8 cellular contexts compared by ENCODE assay signal in genomic region chr9:122912671-122912963, GRCh38. TPM values are rescaled to one million over a fixed set of nuclear protein-coding genes. Genes with fewer than 3 reads are reported as not detected.
DNase-seq lines count a peak whose midpoint lies in the region; ATAC-seq and TF ChIP-seq lines count a peak whose summit lies in the region.

No MANE protein-coding gene starts in this region.

- in situ Hi-C loops in mammary epithelial cell (cut with MboI; ENCODE audit: low sequenced_read_pairs in 2 of 2), result no loop called here

- peaks cover 46% of the 10 kb centered on the region for H3K36me3 Mint-ChIP-seq in stimulated activated naive CD8-positive, alpha-beta T cell treated with anti-CD3 and anti-CD28 coated beads, Interleukin-15, Interleukin-2, amounts not matched to agents 100 ng/mL and 50 ng/mL, for 24 hours (ENCODE audit: low read depth)

- peaks cover 56% of the 10 kb centered on the region for H3K79me2 ChIP-seq in mammary epithelial cell (ENCODE audit: insufficient read depth, low read length)

- H3K4me1 ChIP-seq in mammary epithelial cell (ENCODE audit: insufficient read depth, low read length) (peaks cover 9% of the 10 kb centered on the region), mononuclear cell (ENCODE audit: insufficient read depth, low read length) (peaks cover 17% of the 10 kb centered on the region)

- peak overlapping the region; percentile 85 for H3K9ac ChIP-seq in mammary epithelial cell (ENCODE audit: insufficient read depth, low read length)

- peak overlapping the region; percentile 89 for H3K4me2 ChIP-seq in mammary epithelial cell (ENCODE audit: insufficient read depth, low read depth, low read length)

- H3K27ac Mint-ChIP-seq in stimulated activated naive CD8-positive, alpha-beta T cell treated with anti-CD3 and anti-CD28 coated beads, Interleukin-15, Interleukin-2, amounts not matched to agents 100 ng/mL and 50 ng/mL, for 24 hours, result peak overlapping the region; percentile 97

- H3K27ac ChIP-seq in mammary epithelial cell (ENCODE audit: insufficient read depth, low read depth, low read length), result peak overlapping the region; percentile 76

- no peak for ATAC-seq in stimulated activated naive CD8-positive, alpha-beta T cell treated with anti-CD3 and anti-CD28 coated beads, Interleukin-15, Interleukin-2, amounts not matched to agents 100 U/mL and 50 U/mL, for 24 hours
- ATAC-seq in HG03521 (IDR thresholded peaks at IDR 0.05; ENCODE audit: unreplicated experiment) (no peak), GM19463 (IDR thresholded peaks at IDR 0.05; ENCODE audit: unreplicated experiment) (no peak), GM21526 (IDR thresholded peaks at IDR 0.05; ENCODE audit: low FRiP score, unreplicated experiment) (no peak)

- peak overlapping the region; percentile 88 for H2AFZ ChIP-seq in mammary epithelial cell (ENCODE audit: low read depth, low read length)

- DNase-seq in stimulated activated naive CD8-positive, alpha-beta T cell treated with anti-CD3 and anti-CD28 coated beads, Interleukin-15, Interleukin-2, amounts not matched to agents 100 U/mL and 50 U/mL, for 24 hours, result no peak
- no peak for DNase-seq in mammary epithelial cell
- DNase-seq in GM10248 (ENCODE audit: extremely low spot score), result no peak

- H3K27me3 ChIP-seq in mammary epithelial cell (ENCODE audit: insufficient read depth, low read length) (no peaks in the 10 kb centered on the region), mononuclear cell (ENCODE audit: insufficient read depth, low read length) (no peaks in the 10 kb centered on the region)

- intact Hi-C loops in mammary epithelial cell (cut with micrococcal nuclease), result loop anchor here (2.0 kb wide), 1 partner anchor 28 kb away; the partner anchor contains the start of gene RABGAP1

- POLR2A ChIA-PET in GM10248 (lab: Yijun Ruan, JAX), result interaction anchor here (0.8 to 1.0 kb wide), 6 partner anchors 8 to 32 kb away, joined by 3 to 6 read pairs (median 4); partner anchors contain the start of genes RABGAP1 and ZBTB26

- CTCF ChIA-PET in mammary epithelial cell (lab: Charles Lee; ENCODE audit: low non-redundant PET) (no interaction called here), GM10248 (lab: Yijun Ruan, JAX) (interaction anchor here (0.9 to 2.3 kb wide), 6 partner anchors 9 to 437 kb away, joined by 3 to 11 read pairs (median 4); no protein-coding TSS in a partner anchor)

- no peaks in the 10 kb centered on the region for H3K27me3 Mint-ChIP-seq in stimulated activated naive CD8-positive, alpha-beta T cell treated with anti-CD3 and anti-CD28 coated beads, Interleukin-15, Interleukin-2, amounts not matched to agents 100 ng/mL and 50 ng/mL, for 24 hours

- H3K9me3 ChIP-seq in mammary epithelial cell (replicated peaks; ENCODE audit: insufficient read depth, low read length), result no peaks in the 10 kb centered on the region
- H3K9me3 ChIP-seq in mononuclear cell (ENCODE audit: low read depth, low read length), result no peaks in the 10 kb centered on the region

- H3K4me3 ChIP-seq in mammary epithelial cell (replicated peaks in 1 of 3; ENCODE audit: insufficient read depth in 1 of 3, low read depth in 2 of 3, low read length in 3 of 3) (peak overlapping the region; percentile 67 to 84 (median 81)), mononuclear cell (ENCODE audit: low read length) (peak overlapping the region; percentile 61)

- dilution Hi-C loops in mammary epithelial cell (cut with HindIII; ENCODE audit: low sequenced_read_pairs), result no loop called here

- H3K4me1 Mint-ChIP-seq in stimulated activated naive CD8-positive, alpha-beta T cell treated with anti-CD3 and anti-CD28 coated beads, Interleukin-15, Interleukin-2, amounts not matched to agents 100 ng/mL and 50 ng/mL, for 24 hours (ENCODE audit: low read depth), result peaks cover 39% of the 10 kb centered on the region

- H3K9me3 Mint-ChIP-seq in stimulated activated naive CD8-positive, alpha-beta T cell treated with anti-CD3 and anti-CD28 coated beads, Interleukin-15, Interleukin-2, amounts not matched to agents 100 ng/mL and 50 ng/mL, for 24 hours, result no peaks in the 10 kb centered on the region

- TF ChIP-seq CTCF in mammary epithelial cell (conservative IDR thresholded peaks at IDR 0.05 in 1 of 2, IDR thresholded peaks at IDR 0.05 in 1 of 2; ENCODE audit: extremely low read depth in 1 of 2, insufficient read depth in 1 of 2, low read depth in 1 of 2, low read length in 2 of 2) (no peak), GM10248 (IDR thresholded peaks at IDR 0.05; ENCODE audit: control extremely low read depth, extremely low read depth, low read depth, missing control alignments) (no peak)

- BruUV-seq in mammary epithelial cell (replicated peaks; lab: Mats Ljungman, UMichigan), result no TSS peak

- H4K20me1 ChIP-seq in mammary epithelial cell (ENCODE audit: insufficient read depth, low read length), result no peaks in the 10 kb centered on the region

- H3K4me3 Mint-ChIP-seq in stimulated activated naive CD8-positive, alpha-beta T cell treated with anti-CD3 and anti-CD28 coated beads, Interleukin-15, Interleukin-2, amounts not matched to agents 100 ng/mL and 50 ng/mL, for 24 hours, result peak overlapping the region; percentile 100

- peaks cover 16% of the 10 kb centered on the region for H3K36me3 ChIP-seq in mammary epithelial cell (ENCODE audit: insufficient read depth, low read length)

- 3% methylated on average over 9 of the region's 9 CpGs for WGBS in mammary epithelial cell (ENCODE audit: low coverage, missing lambda C conversion rate)

RNA-seq across cellular contexts. Expression of gene ZBTB6, which starts 0.5 kb away (rescaled TPM):
- total RNA-seq in mammary epithelial cell, result 10 to 100 TPM in 1 of 2 donors, 1 to 10 TPM in 1; 8.2 to 18.3 TPM
- 3.7 TPM for polyA plus RNA-seq in mammary epithelial cell
- polyA minus RNA-seq in mammary epithelial cell, result 6.0 TPM
- total RNA-seq in mononuclear cell, result 11.2 TPM

RNA-seq across cellular contexts. Expression of gene RC3H2, which starts 7.5 kb away (rescaled TPM):
- total RNA-seq in mammary epithelial cell (10 to 100 TPM; 55.6 to 68.7 TPM), mononuclear cell (90.0 TPM)
- 29.9 TPM for polyA plus RNA-seq in mammary epithelial cell
- 179 TPM for polyA minus RNA-seq in mammary epithelial cell

RNA-seq across cellular contexts. Expression of gene ZBTB26, which starts 18.7 kb away (rescaled TPM):
- 1 to 10 TPM; 3.0 to 5.0 TPM for total RNA-seq in mammary epithelial cell
- 1.6 TPM for polyA plus RNA-seq in mammary epithelial cell
- 1.3 TPM for polyA minus RNA-seq in mammary epithelial cell
- total RNA-seq in mononuclear cell, result 7.5 TPM

RNA-seq across cellular contexts. Expression of gene RABGAP1, which starts 28.2 kb away (rescaled TPM):
- total RNA-seq in mammary epithelial cell, result 10 to 100 TPM; 56.0 to 61.7 TPM
- 20.1 TPM for polyA plus RNA-seq in mammary epithelial cell
- polyA minus RNA-seq in mammary epithelial cell, result 91.2 TPM
- total RNA-seq in mononuclear cell, result 33.8 TPM
